ENCODE assay signal across 1 cellular context in genomic region chr14:35331605-35332516, GRCh38.
TF ChIP-seq lines count a peak whose summit lies in the region.

No MANE protein-coding gene starts in this region.

TF ChIP-seq in HepG2, 621 proteins besides CTCF, POLR2A, EP300 and RAD21 (continued from another document and continues in another):
- no peak for TF ChIP-seq DMTF1 (CRISPR knock-in tag; IDR thresholded peaks at IDR 0.05)
- 0 out of 2 replicates have a peak, but pooled peaks have one; percentile 12 for TF ChIP-seq DMAP1 (CRISPR knock-in tag; IDR thresholded peaks at IDR 0.05)
- TF ChIP-seq ZNF781 (CRISPR knock-in tag; IDR thresholded peaks at IDR 0.05; ENCODE audit: borderline replicate concordance, not compliant biosample characterization) = no peak
- peak; percentile 11 for TF ChIP-seq DBP (CRISPR knock-in tag; IDR thresholded peaks at IDR 0.05; ENCODE audit: not compliant biosample characterization)
- no peak; the same call in 1 of the 2 replicates for TF ChIP-seq ZNF576 (CRISPR knock-in tag; IDR thresholded peaks at IDR 0.05)
- TF ChIP-seq ATF1 (CRISPR knock-in tag; IDR thresholded peaks at IDR 0.05) = no peak
- TF ChIP-seq ZBTB14 (CRISPR knock-in tag; IDR thresholded peaks at IDR 0.05) = peak; percentile 32; the same call in 1 of the 2 replicates
- TF ChIP-seq PCBP1 (IDR thresholded peaks at IDR 0.05; ENCODE audit: borderline replicate concordance, low read depth, low read length) = no peak
- TF ChIP-seq ZMYM4 (CRISPR knock-in tag; IDR thresholded peaks at IDR 0.05) = no peak
- TF ChIP-seq ARID4A (CRISPR knock-in tag; IDR thresholded peaks at IDR 0.05; ENCODE audit: borderline replicate concordance) = no peak; the same call in 1 of the 2 replicates
- peak; percentile 71; the same call in 1 of the 2 replicates for TF ChIP-seq ZNF552 (CRISPR knock-in tag; IDR thresholded peaks at IDR 0.05; ENCODE audit: borderline replicate concordance)
- no peak for TF ChIP-seq CSRNP1 (CRISPR knock-in tag; IDR thresholded peaks at IDR 0.05)
- no peak for TF ChIP-seq ZNF441 (CRISPR knock-in tag; IDR thresholded peaks at IDR 0.05; ENCODE audit: borderline replicate concordance)
- no peak for TF ChIP-seq SP1 (IDR thresholded peaks at IDR 0.05)
- TF ChIP-seq SP1 (CRISPR knock-in tag; IDR thresholded peaks at IDR 0.05) = no peak
- peak; percentile 70 for TF ChIP-seq RARA (CRISPR knock-in tag; IDR thresholded peaks at IDR 0.05)
- TF ChIP-seq TFDP2 (CRISPR knock-in tag; IDR thresholded peaks at IDR 0.05) = no peak
- 0 out of 2 replicates have a peak, but pooled peaks have one; percentile 21 for TF ChIP-seq XBP1 (CRISPR knock-in tag; IDR thresholded peaks at IDR 0.05)
- 0 out of 2 replicates have a peak, but pooled peaks have one; percentile 5 for TF ChIP-seq NFATC3 (CRISPR knock-in tag; IDR thresholded peaks at IDR 0.05)
- TF ChIP-seq POLR2AphosphoS5 (IDR thresholded peaks at IDR 0.05; ENCODE audit: low read depth, low read length) = no peak
- peak; percentile 67 for TF ChIP-seq UBTF (CRISPR knock-in tag; IDR thresholded peaks at IDR 0.05)
- TF ChIP-seq TOPORS (CRISPR knock-in tag; IDR thresholded peaks at IDR 0.05) = no peak
- TF ChIP-seq PRDM4 (CRISPR knock-in tag; IDR thresholded peaks at IDR 0.05; ENCODE audit: borderline replicate concordance) = 0 out of 2 replicates have a peak, but pooled peaks have one; percentile 77
- no peak for TF ChIP-seq SRF (IDR thresholded peaks at IDR 0.05; ENCODE audit: low read depth, low read length)
- TF ChIP-seq CCAR2 (optimal IDR thresholded peaks at IDR 0.05; ENCODE audit: low read depth, low read length) = no peak
- TF ChIP-seq HNRNPLL (IDR thresholded peaks at IDR 0.05; ENCODE audit: low read depth, low read length, poor library complexity, severe bottlenecking) = no peak
- TF ChIP-seq MED8 (CRISPR knock-in tag; IDR thresholded peaks at IDR 0.05; ENCODE audit: insufficient replicate concordance) = peak; percentile 64
- TF ChIP-seq DDIT3 (CRISPR knock-in tag; IDR thresholded peaks at IDR 0.05) = no peak
- TF ChIP-seq KDM2A (CRISPR knock-in tag; IDR thresholded peaks at IDR 0.05; ENCODE audit: borderline replicate concordance, low read depth) = peak; percentile 45; the same call in 1 of the 2 replicates
- TF ChIP-seq HNRNPL (IDR thresholded peaks at IDR 0.05; ENCODE audit: low read depth, low read length) = no peak
- no peak for TF ChIP-seq ZBTB3 (CRISPR knock-in tag; IDR thresholded peaks at IDR 0.05; ENCODE audit: borderline replicate concordance, low read depth)
- 0 out of 4 replicates have a peak, but pooled peaks of 1 of the 2 experiments have one; percentile 17 for TF ChIP-seq KLF16 (CRISPR knock-in tag; IDR thresholded peaks at IDR 0.05)
- 0 out of 2 replicates have a peak, but pooled peaks have one; percentile 6 for TF ChIP-seq ZNF326 (CRISPR knock-in tag; IDR thresholded peaks at IDR 0.05; ENCODE audit: borderline replicate concordance)
- 0 out of 2 replicates have a peak, but pooled peaks have one; percentile 30 for TF ChIP-seq TGIF2 (CRISPR knock-in tag; IDR thresholded peaks at IDR 0.05)
- peak; percentile 59 for TF ChIP-seq PTBP1 (IDR thresholded peaks at IDR 0.05; ENCODE audit: low read depth, low read length, poor library complexity, severe bottlenecking)
- no peak for TF ChIP-seq NRL (CRISPR knock-in tag; IDR thresholded peaks at IDR 0.05; ENCODE audit: borderline replicate concordance)
- 0 out of 2 replicates have a peak, but pooled peaks have one; percentile 34 for TF ChIP-seq REPIN1 (CRISPR knock-in tag; IDR thresholded peaks at IDR 0.05; ENCODE audit: borderline replicate concordance, low read depth)
- no peak for TF ChIP-seq ZNF557 (CRISPR knock-in tag; IDR thresholded peaks at IDR 0.05)
- TF ChIP-seq BRCA1 (CRISPR knock-in tag; IDR thresholded peaks at IDR 0.05) = no peak; the same call in 1 of the 2 replicates
- peak; percentile 1 for TF ChIP-seq XRCC5 (optimal IDR thresholded peaks at IDR 0.05; ENCODE audit: low read length)
- TF ChIP-seq GLI4 (CRISPR knock-in tag; IDR thresholded peaks at IDR 0.05; ENCODE audit: borderline replicate concordance) = 0 out of 2 replicates have a peak, but pooled peaks have one; percentile 22
- TF ChIP-seq ELF1 (CRISPR knock-in tag; IDR thresholded peaks at IDR 0.05) = peak; percentile 4
- no peak for TF ChIP-seq SIN3B (IDR thresholded peaks at IDR 0.05; ENCODE audit: low read length)
- no peak for TF ChIP-seq REXO4 (CRISPR knock-in tag; IDR thresholded peaks at IDR 0.05; ENCODE audit: borderline replicate concordance)
- no peak; the same call in 1 of the 2 replicates for TF ChIP-seq HMGA1 (CRISPR knock-in tag; conservative IDR thresholded peaks at IDR 0.05)
- TF ChIP-seq ZNF792 (CRISPR knock-in tag; IDR thresholded peaks at IDR 0.05) = no peak; the same call in 1 of the 2 replicates
- TF ChIP-seq MIXL1 (CRISPR knock-in tag; IDR thresholded peaks at IDR 0.05) = peak; percentile 3; the same call in 1 of the 2 replicates
- TF ChIP-seq ZNF124 (CRISPR knock-in tag; IDR thresholded peaks at IDR 0.05) = no peak
